ENCODE assay signal across 14 cellular contexts in the genomic region with DNA sequence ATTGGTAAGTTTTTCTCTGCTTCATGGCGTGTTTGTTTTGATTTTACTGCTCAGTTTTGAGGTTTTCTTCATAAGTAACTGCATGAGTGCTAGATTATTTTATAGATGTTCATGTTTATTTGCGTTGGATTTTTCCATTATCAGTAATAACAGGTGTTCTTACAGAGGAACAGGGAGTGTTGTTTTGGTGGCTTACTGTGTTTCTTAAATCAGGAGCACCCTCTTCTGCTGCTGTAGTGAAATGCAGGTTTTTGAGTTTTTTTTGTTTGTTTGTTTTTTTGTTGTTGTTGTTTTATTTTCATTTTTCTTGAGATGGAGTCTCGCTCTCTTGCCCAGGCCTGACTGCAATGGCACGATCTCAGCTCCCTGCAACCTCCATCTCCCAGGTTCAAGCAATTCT. TPM values are rescaled to one million over a fixed set of nuclear protein-coding genes. Genes with fewer than 3 reads are reported as not detected.
A peak's percentile ranks its signal among the peaks of the same experiment; 100 is the strongest.
DNase-seq lines count a peak whose midpoint lies in the region; FAIRE-seq and TF ChIP-seq lines count a peak whose summit lies in the region.
"Had no signal": no experiment of that assay in that cellular context is flagged by ENCODE, and none has a peak within 500 bp of the region (broad histone marks: within the 10 kb centered on the region; RNA-seq: fewer than 3 reads in every experiment).

No MANE protein-coding gene starts in this region.

- peak; percentile 60 for FAIRE-seq in G401.6 (lab: Jason Lieb, UNC)

- DNase-seq in ACHN (peak; percentile 1), fibroblast of mammary gland (ENCODE audit: low read depth) (no peak), dorsolateral prefrontal cortex (no peak), cortex of kidney (lab: John Stamatoyannopoulos, UW) (no peak), RWPE1 (ENCODE audit: low spot score) (no peak), MV-4-11 (lab: John Stamatoyannopoulos, UW) (no peak)
- DNase-seq: activated CD4-positive, alpha-beta T cell treated with anti-CD3 and anti-CD28 coated beads, Interleukin-2, amount 50 U/mL, for 4 hours; activated naive CD4-positive, alpha-beta T cell treated with anti-CD3 and anti-CD28 coated beads, Interleukin-2, amount 50 U/mL, for 16 hours; Caco-2; NCI-H524 treated with DMSO at 0.1 percent for 48 hours; T-helper 1 cell had no signal

- H3K4me2 ChIP-seq in OCI-LY1 (ENCODE audit: low read length): no peak overlapping the region

- H3F3A ChIP-seq in OCI-LY1 (ENCODE audit: insufficient read depth, low read length): no peaks in the 10 kb centered on the region

- no peaks in the 10 kb centered on the region for H3K9me3 ChIP-seq in OCI-LY1 (ENCODE audit: low read length)
- H3K9me3 ChIP-seq: Caco-2 had no signal

- H3K9ac ChIP-seq in OCI-LY1 (ENCODE audit: low read length): no peak overlapping the region
- H3K9ac ChIP-seq: parathyroid adenoma had no signal

- H3K4me3 ChIP-seq in OCI-LY1 (ENCODE audit: low read depth, low read length, poor library complexity, severe bottlenecking) (no peak overlapping the region), fibroblast of mammary gland (ENCODE audit: control insufficient read depth, low read depth, low read length) (no peak overlapping the region), dorsolateral prefrontal cortex (no peak overlapping the region)

- CTCF ChIA-PET in RWPE1 (lab: Yijun Ruan, JAX): interaction anchor here (0.6 to 1.0 kb wide), 2 partner anchors 10 to 400 kb away, joined by 3 read pairs; no protein-coding TSS in a partner anchor

- H3K36me3 ChIP-seq in OCI-LY1 (ENCODE audit: insufficient read depth, low read length): no peaks in the 10 kb centered on the region

- POLR2A ChIA-PET in RWPE1 (lab: Yijun Ruan, JAX; ENCODE audit: low non-redundant PET): no interaction called here

- H4K20me1 ChIP-seq in OCI-LY1 (ENCODE audit: insufficient read depth, low read length): no peaks in the 10 kb centered on the region

- no peak overlapping the region for H3K27ac ChIP-seq in OCI-LY1 (ENCODE audit: low read depth, low read length, poor library complexity, severe bottlenecking)
- no peak overlapping the region for H3K27ac ChIP-seq in dorsolateral prefrontal cortex
- no peak overlapping the region for H3K27ac ChIP-seq in RWPE1
- H3K27ac ChIP-seq: parathyroid adenoma had no signal

- no peaks in the 10 kb centered on the region for H3K79me2 ChIP-seq in OCI-LY1 (ENCODE audit: insufficient read depth, low read length)
- H3K79me2 ChIP-seq: parathyroid adenoma had no signal

- H3K9me2 ChIP-seq in OCI-LY1 (ENCODE audit: low read depth, low read length): no peaks in the 10 kb centered on the region

- H2AFZ ChIP-seq in OCI-LY1 (ENCODE audit: low read length): no peak overlapping the region
- H2AFZ ChIP-seq: parathyroid adenoma had no signal

- H3K27me3 ChIP-seq in OCI-LY1 (ENCODE audit: insufficient read depth, low read length) (no peaks in the 10 kb centered on the region), dorsolateral prefrontal cortex (no peaks in the 10 kb centered on the region)

- in situ Hi-C loops in ACHN (cut with HindIII; ENCODE audit: low pct_ligation_motif_present, low pct_unique_long_range_greater_than_20kb, low sequenced_read_pairs): no loop called here

- intact Hi-C loops in dorsolateral prefrontal cortex (cut with DNase I): no loop called here

- TF ChIP-seq CTCF in OCI-LY1 (IDR thresholded peaks at IDR 0.05; ENCODE audit: low read length) (peak; percentile 47), fibroblast of mammary gland (conservative IDR thresholded peaks at IDR 0.05; ENCODE audit: control insufficient read depth, insufficient read depth, low read depth, low read length) (peak; percentile 10), dorsolateral prefrontal cortex (IDR thresholded peaks at IDR 0.05 in 54 of 56, conservative IDR thresholded peaks at IDR 0.05 in 2 of 56; ENCODE audit: low read depth in 1 of 56, partially characterized antibody in 56 of 56) (peak in 24 of 56 donors; percentile 12 to 50 (median 28)), RWPE1 (conservative IDR thresholded peaks at IDR 0.05; ENCODE audit: low read depth) (no peak)

- peaks cover 9% of the 10 kb centered on the region for H3K4me1 ChIP-seq in OCI-LY1 (ENCODE audit: insufficient read depth, low read length, severe bottlenecking)
- H3K4me1 ChIP-seq: Caco-2, parathyroid adenoma had no signal

RNA-seq across cellular contexts. Expression of gene CTBS, which starts 32.6 kb away (rescaled TPM):
- total RNA-seq in dorsolateral prefrontal cortex: 10 to 100 TPM in 36 of 120 experiments, 1 to 10 TPM in 84; 4.5 to 15.6 (median 8.4) TPM

RNA-seq across cellular contexts. Expression of gene GNG5, which starts 35.3 kb away (rescaled TPM):
- total RNA-seq in dorsolateral prefrontal cortex: 10 to 100 TPM in 119 of 120 experiments, 1 to 10 TPM in 1; 8.0 to 50.7 (median 21.2) TPM

RNA-seq across cellular contexts. Expression of gene SPATA1, which starts 35.5 kb away (rescaled TPM):
- total RNA-seq in dorsolateral prefrontal cortex: 1 to 10 TPM in 98 of 120 experiments, under 1 TPM in 15, not detected in 7; 0.20 to 5.9 (median 1.9) TPM
